1 cellular context compared by ENCODE assay signal in the genomic region with DNA sequence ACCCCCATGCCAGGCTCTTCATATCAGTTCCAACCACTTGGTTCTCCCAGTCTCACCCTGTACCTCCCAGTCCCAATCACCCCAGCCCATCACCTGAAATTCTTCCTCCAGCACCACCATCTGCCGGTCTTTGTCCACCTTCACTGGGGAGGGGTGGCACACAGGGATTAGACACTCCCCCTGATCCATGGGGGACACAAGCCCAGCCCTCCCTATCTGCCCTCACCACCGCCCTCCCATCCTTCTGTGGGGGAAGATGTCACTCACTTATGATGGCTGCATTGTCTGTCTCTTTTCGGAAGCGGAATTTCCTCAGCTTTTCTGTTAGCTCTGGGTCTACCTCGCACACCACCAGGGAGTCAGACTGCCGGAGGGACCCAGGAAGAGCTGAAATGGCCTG.
TF ChIP-seq lines count a peak whose summit lies in the region.

No MANE protein-coding gene starts in this region.

TF ChIP-seq in GM23338, 12 proteins besides CTCF, POLR2A, EP300 and RAD21 (continued from another document):
- TF ChIP-seq, protein P1, sequence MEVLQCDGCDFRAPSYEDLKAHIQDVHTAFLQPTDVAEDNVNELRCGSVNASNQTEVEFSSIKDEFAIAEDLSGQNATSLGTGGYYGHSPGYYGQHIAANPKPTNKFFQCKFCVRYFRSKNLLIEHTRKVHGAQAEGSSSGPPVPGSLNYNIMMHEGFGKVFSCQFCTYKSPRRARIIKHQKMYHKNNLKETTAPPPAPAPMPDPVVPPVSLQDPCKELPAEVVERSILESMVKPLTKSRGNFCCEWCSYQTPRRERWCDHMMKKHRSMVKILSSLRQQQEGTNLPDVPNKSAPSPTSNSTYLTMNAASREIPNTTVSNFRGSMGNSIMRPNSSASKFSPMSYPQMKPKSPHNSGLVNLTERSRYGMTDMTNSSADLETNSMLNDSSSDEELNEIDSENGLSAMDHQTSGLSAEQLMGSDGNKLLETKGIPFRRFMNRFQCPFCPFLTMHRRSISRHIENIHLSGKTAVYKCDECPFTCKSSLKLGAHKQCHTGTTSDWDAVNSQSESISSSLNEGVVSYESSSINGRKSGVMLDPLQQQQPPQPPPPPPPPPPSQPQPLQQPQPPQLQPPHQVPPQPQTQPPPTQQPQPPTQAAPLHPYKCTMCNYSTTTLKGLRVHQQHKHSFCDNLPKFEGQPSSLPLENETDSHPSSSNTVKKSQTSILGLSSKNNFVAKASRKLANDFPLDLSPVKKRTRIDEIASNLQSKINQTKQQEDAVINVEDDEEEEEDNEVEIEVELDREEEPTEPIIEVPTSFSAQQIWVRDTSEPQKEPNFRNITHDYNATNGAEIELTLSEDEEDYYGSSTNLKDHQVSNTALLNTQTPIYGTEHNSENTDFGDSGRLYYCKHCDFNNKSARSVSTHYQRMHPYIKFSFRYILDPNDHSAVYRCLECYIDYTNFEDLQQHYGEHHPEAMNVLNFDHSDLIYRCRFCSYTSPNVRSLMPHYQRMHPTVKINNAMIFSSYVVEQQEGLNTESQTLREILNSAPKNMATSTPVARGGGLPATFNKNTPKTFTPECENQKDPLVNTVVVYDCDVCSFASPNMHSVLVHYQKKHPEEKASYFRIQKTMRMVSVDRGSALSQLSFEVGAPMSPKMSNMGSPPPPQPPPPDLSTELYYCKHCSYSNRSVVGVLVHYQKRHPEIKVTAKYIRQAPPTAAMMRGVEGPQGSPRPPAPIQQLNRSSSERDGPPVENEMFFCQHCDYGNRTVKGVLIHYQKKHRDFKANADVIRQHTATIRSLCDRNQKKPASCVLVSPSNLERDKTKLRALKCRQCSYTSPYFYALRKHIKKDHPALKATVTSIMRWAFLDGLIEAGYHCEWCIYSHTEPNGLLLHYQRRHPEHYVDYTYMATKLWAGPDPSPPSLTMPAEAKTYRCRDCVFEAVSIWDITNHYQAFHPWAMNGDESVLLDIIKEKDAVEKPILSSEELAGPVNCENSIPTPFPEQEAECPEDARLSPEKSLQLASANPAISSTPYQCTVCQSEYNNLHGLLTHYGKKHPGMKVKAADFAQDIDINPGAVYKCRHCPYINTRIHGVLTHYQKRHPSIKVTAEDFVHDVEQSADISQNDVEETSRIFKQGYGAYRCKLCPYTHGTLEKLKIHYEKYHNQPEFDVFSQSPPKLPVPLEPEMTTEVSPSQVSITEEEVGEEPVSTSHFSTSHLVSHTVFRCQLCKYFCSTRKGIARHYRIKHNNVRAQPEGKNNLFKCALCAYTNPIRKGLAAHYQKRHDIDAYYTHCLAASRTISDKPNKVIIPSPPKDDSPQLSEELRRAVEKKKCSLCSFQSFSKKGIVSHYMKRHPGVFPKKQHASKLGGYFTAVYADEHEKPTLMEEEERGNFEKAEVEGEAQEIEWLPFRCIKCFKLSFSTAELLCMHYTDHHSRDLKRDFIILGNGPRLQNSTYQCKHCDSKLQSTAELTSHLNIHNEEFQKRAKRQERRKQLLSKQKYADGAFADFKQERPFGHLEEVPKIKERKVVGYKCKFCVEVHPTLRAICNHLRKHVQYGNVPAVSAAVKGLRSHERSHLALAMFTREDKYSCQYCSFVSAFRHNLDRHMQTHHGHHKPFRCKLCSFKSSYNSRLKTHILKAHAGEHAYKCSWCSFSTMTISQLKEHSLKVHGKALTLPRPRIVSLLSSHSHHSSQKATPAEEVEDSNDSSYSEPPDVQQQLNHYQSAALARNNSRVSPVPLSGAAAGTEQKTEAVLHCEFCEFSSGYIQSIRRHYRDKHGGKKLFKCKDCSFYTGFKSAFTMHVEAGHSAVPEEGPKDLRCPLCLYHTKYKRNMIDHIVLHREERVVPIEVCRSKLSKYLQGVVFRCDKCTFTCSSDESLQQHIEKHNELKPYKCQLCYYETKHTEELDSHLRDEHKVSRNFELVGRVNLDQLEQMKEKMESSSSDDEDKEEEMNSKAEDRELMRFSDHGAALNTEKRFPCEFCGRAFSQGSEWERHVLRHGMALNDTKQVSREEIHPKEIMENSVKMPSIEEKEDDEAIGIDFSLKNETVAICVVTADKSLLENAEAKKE (CRISPR knock-in tag; IDR thresholded peaks at IDR 0.05): no peak
- no peak for TF ChIP-seq EZH2 (IDR thresholded peaks at IDR 0.05; ENCODE audit: low read depth, unreplicated experiment)
- TF ChIP-seq ZNF331 (CRISPR knock-in tag; IDR thresholded peaks at IDR 0.05; ENCODE audit: low read depth): no peak
- TF ChIP-seq JUNB (IDR thresholded peaks at IDR 0.05; ENCODE audit: unreplicated experiment): no peak
- TF ChIP-seq NANOG (IDR thresholded peaks at IDR 0.05; ENCODE audit: borderline replicate concordance): no peak
- TF ChIP-seq, protein P2, sequence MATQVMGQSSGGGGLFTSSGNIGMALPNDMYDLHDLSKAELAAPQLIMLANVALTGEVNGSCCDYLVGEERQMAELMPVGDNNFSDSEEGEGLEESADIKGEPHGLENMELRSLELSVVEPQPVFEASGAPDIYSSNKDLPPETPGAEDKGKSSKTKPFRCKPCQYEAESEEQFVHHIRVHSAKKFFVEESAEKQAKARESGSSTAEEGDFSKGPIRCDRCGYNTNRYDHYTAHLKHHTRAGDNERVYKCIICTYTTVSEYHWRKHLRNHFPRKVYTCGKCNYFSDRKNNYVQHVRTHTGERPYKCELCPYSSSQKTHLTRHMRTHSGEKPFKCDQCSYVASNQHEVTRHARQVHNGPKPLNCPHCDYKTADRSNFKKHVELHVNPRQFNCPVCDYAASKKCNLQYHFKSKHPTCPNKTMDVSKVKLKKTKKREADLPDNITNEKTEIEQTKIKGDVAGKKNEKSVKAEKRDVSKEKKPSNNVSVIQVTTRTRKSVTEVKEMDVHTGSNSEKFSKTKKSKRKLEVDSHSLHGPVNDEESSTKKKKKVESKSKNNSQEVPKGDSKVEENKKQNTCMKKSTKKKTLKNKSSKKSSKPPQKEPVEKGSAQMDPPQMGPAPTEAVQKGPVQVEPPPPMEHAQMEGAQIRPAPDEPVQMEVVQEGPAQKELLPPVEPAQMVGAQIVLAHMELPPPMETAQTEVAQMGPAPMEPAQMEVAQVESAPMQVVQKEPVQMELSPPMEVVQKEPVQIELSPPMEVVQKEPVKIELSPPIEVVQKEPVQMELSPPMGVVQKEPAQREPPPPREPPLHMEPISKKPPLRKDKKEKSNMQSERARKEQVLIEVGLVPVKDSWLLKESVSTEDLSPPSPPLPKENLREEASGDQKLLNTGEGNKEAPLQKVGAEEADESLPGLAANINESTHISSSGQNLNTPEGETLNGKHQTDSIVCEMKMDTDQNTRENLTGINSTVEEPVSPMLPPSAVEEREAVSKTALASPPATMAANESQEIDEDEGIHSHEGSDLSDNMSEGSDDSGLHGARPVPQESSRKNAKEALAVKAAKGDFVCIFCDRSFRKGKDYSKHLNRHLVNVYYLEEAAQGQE (IDR thresholded peaks at IDR 0.05; ENCODE audit: unreplicated experiment): no peak
